ENCODE assay signal across 23 cellular contexts in the genomic region with DNA sequence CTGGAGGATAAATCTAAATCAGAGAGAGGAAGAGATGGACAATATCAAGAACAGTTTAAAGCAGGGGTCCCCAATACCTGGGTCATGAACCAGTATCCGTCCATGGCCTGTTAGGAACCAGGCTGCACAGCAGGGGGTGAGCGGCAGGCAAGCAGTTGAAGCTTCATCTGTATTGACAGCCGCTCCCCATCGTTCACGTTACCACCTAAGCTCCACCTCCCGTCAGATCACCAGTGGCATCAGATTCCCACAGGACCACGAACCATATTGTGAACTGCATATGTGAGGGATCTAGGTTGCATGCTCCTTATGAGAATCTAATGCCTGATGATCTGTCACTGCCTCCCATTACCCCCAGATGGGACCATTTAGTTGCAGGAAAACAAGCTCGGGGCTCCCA.
DNase-seq lines count a peak whose midpoint lies in the region; ATAC-seq and TF ChIP-seq lines count a peak whose summit lies in the region.
"Had no signal": no experiment of that assay in that cellular context is flagged by ENCODE, and none has a peak within 500 bp of the region (broad histone marks: within the 10 kb centered on the region; RNA-seq: fewer than 3 reads in every experiment).

No MANE protein-coding gene starts in this region.

- 93 to 95% methylated on average over 3 to 7 of the region's 8 CpGs for WGBS in endodermal cell (ENCODE audit: insufficient coverage in 1 of 2, insufficient read length in 1 of 2), 2 experiments
- whole genome bisulfite sequencing in psoas muscle, 3 donors = 95 to 96% (median 96%) methylated on average over 8 of the region's 8 CpGs

- peaks cover 58% of the 10 kb centered on the region for H3K4me1 Mint-ChIP-seq in activated T-cell treated with anti-CD3 and anti-CD28 coated beads, Interleukin-2, amount 50 U/mL, for 72 hours (ENCODE audit: low read depth)
- peaks cover 24% of the 10 kb centered on the region for H3K4me1 Mint-ChIP-seq in activated T-helper 17 cell treated with anti-CD3 and anti-CD28 coated beads, Interleukin-2, amount 50 U/mL, for 72 hours
- no peaks in the 10 kb centered on the region for H3K4me1 Mint-ChIP-seq in endodermal cell
- peaks cover 30% of the 10 kb centered on the region for H3K4me1 Mint-ChIP-seq in stimulated activated memory B cell treated with anti-CD40 and anti-IgM and Interleukin-4, amounts not matched to agents 10 μg/mL and 1 μg/mL and 100 μg/mL, for 72 hours
- H3K4me1 Mint-ChIP-seq: CD14-positive monocyte had no signal

- H3K9ac ChIP-seq in endodermal cell (ENCODE audit: extremely low read depth, low read length, poor library complexity, severe bottlenecking) = no peak overlapping the region
- H3K9ac ChIP-seq: BLaER1 treated with 17β-estradiol and CSF1 and Interleukin-3, amounts not matched to agents 10 nM and 100 nM had no signal

- H3K27me3 Mint-ChIP-seq in activated T-cell treated with anti-CD3 and anti-CD28 coated beads, Interleukin-2, amount 50 U/mL, for 72 hours (ENCODE audit: low read depth) = no peaks in the 10 kb centered on the region
- H3K27me3 Mint-ChIP-seq in activated T-helper 17 cell treated with anti-CD3 and anti-CD28 coated beads, Interleukin-2, amount 50 U/mL, for 72 hours = no peaks in the 10 kb centered on the region
- H3K27me3 Mint-ChIP-seq in endodermal cell (ENCODE audit: insufficient read depth) = no peaks in the 10 kb centered on the region
- no peaks in the 10 kb centered on the region for H3K27me3 Mint-ChIP-seq in stimulated activated memory B cell treated with anti-CD40 and anti-IgM and Interleukin-4, amounts not matched to agents 10 μg/mL and 1 μg/mL and 100 μg/mL, for 72 hours
- H3K27me3 Mint-ChIP-seq: CD4-positive, alpha-beta T cell; CD8-positive, alpha-beta memory T cell had no signal

- no peak overlapping the region for H3K4me3 ChIP-seq in endodermal cell (ENCODE audit: low read length)
- no peak overlapping the region for H3K4me3 ChIP-seq in psoas muscle
- H3K4me3 ChIP-seq: A549; BLaER1 treated with 17β-estradiol and CSF1 and Interleukin-3, amounts not matched to agents 10 nM and 100 nM; GM12878; GM23338; HAP-1 had no signal

- H3K4me1 ChIP-seq in endodermal cell (ENCODE audit: control insufficient read depth, insufficient read depth, low read length) (no peaks in the 10 kb centered on the region), psoas muscle (no peaks in the 10 kb centered on the region)
- H3K4me1 ChIP-seq: A549; BLaER1 treated with 17β-estradiol and CSF1 and Interleukin-3, amounts not matched to agents 10 nM and 100 nM had no signal

- H3K9me3 Mint-ChIP-seq in activated T-cell treated with anti-CD3 and anti-CD28 coated beads, Interleukin-2, amount 50 U/mL, for 72 hours = peaks cover 0 to 1% of the 10 kb centered on the region in 2 donors
- H3K9me3 Mint-ChIP-seq in activated T-helper 17 cell treated with anti-CD3 and anti-CD28 coated beads, Interleukin-2, amount 50 U/mL, for 72 hours = no peaks in the 10 kb centered on the region
- peaks cover 20% of the 10 kb centered on the region for H3K9me3 Mint-ChIP-seq in endodermal cell
- no peaks in the 10 kb centered on the region for H3K9me3 Mint-ChIP-seq in stimulated activated memory B cell treated with anti-CD40 and anti-IgM and Interleukin-4, amounts not matched to agents 10 μg/mL and 1 μg/mL and 100 μg/mL, for 72 hours
- H3K9me3 Mint-ChIP-seq: CD4-positive, alpha-beta T cell; CD8-positive, alpha-beta memory T cell had no signal

- peaks cover 0 to 2% of the 10 kb centered on the region in 2 donors for H3K36me3 Mint-ChIP-seq in activated T-cell treated with anti-CD3 and anti-CD28 coated beads, Interleukin-2, amount 50 U/mL, for 72 hours (ENCODE audit: insufficient read depth in 2 of 2)
- no peaks in the 10 kb centered on the region for H3K36me3 Mint-ChIP-seq in activated T-helper 17 cell treated with anti-CD3 and anti-CD28 coated beads, Interleukin-2, amount 50 U/mL, for 72 hours (ENCODE audit: low read depth)
- H3K36me3 Mint-ChIP-seq in endodermal cell (ENCODE audit: low read depth) = peaks cover 4% of the 10 kb centered on the region
- H3K36me3 Mint-ChIP-seq in stimulated activated memory B cell treated with anti-CD40 and anti-IgM and Interleukin-4, amounts not matched to agents 10 μg/mL and 1 μg/mL and 100 μg/mL, for 72 hours = peaks cover 43% of the 10 kb centered on the region

- peaks cover 7% of the 10 kb centered on the region for H3K9me3 ChIP-seq in endodermal cell (ENCODE audit: control insufficient read depth, low read length)
- no peaks in the 10 kb centered on the region for H3K9me3 ChIP-seq in psoas muscle
- H3K9me3 ChIP-seq: A549, BE2C, HAP-1 had no signal

- no peak for DNase-seq in activated T-cell treated with anti-CD3 and anti-CD28 coated beads, Interleukin-2, amount 50 U/mL, for 72 hours
- no peak for DNase-seq in activated T-cell treated with anti-CD3 and anti-CD28 coated beads, Interleukin-2, amount 50 U/mL, for 48 hours
- DNase-seq in endodermal cell (peak; percentile 34), psoas muscle (no peak)
- DNase-seq in stimulated activated CD4-positive, alpha-beta T cell treated with anti-CD3 and anti-CD28 coated beads, Interleukin-4, amount 100 ng/mL, for 24 hours = no peak
- DNase-seq: 8988T; ACHN; AML-193; BE2C; CD4-positive, alpha-beta T cell; CD8-positive, alpha-beta memory T cell; DMS 273 treated with DMSO at 0.1 percent for 48 hours; DMS79; EL; GDM1 had no signal

- TF ChIP-seq CTCF in endodermal cell (conservative IDR thresholded peaks at IDR 0.05) (no peak), psoas muscle (IDR thresholded peaks at IDR 0.05) (no peak)

- H3K36me3 ChIP-seq in endodermal cell (ENCODE audit: control insufficient read depth, insufficient read depth, low read length) = no peaks in the 10 kb centered on the region
- no peaks in the 10 kb centered on the region for H3K36me3 ChIP-seq in psoas muscle (ENCODE audit: insufficient read depth in 1 of 2, low read depth in 1 of 2)
- H3K36me3 ChIP-seq: BE2C, HAP-1 had no signal

- H3K27ac ChIP-seq in endodermal cell (ENCODE audit: low read depth, low read length) (no peak overlapping the region), psoas muscle (no peak overlapping the region)
- H3K27ac ChIP-seq: A549; BLaER1 treated with 17β-estradiol and CSF1 and Interleukin-3, amounts not matched to agents 10 nM and 100 nM had no signal

- no peak for ATAC-seq in activated T-cell treated with anti-CD3 and anti-CD28 coated beads, Interleukin-2, amount 50 U/mL, for 72 hours (replicated peaks in 1 of 2)
- no peak for ATAC-seq in activated T-helper 17 cell treated with anti-CD3 and anti-CD28 coated beads, Interleukin-2, amount 50 U/mL, for 72 hours (replicated peaks)
- no peak for ATAC-seq in psoas muscle
- no peak for ATAC-seq in stimulated activated memory B cell treated with anti-CD40 and anti-IgM and Interleukin-4, amounts not matched to agents 10 μg/mL and 1 μg/mL and 100 μg/mL, for 72 hours
- ATAC-seq: A549, GM12878, GM23338 had no signal

- H3K27me3 ChIP-seq in endodermal cell (ENCODE audit: control insufficient read depth, insufficient read depth, low read length, poor library complexity, severe bottlenecking) (no peaks in the 10 kb centered on the region), psoas muscle (ENCODE audit: insufficient read depth in 3 of 3, low read length in 2 of 3) (no peaks in the 10 kb centered on the region)
- H3K27me3 ChIP-seq: BE2C; BLaER1 treated with 17β-estradiol and CSF1 and Interleukin-3, amounts not matched to agents 10 nM and 100 nM had no signal

- peak overlapping the region; percentile 52 for H3K27ac Mint-ChIP-seq in activated T-cell treated with anti-CD3 and anti-CD28 coated beads, Interleukin-2, amount 50 U/mL, for 72 hours
- peak overlapping the region; percentile 74 for H3K27ac Mint-ChIP-seq in activated T-helper 17 cell treated with anti-CD3 and anti-CD28 coated beads, Interleukin-2, amount 50 U/mL, for 72 hours
- H3K27ac Mint-ChIP-seq in endodermal cell = no peak overlapping the region
- no peak overlapping the region for H3K27ac Mint-ChIP-seq in stimulated activated memory B cell treated with anti-CD40 and anti-IgM and Interleukin-4, amounts not matched to agents 10 μg/mL and 1 μg/mL and 100 μg/mL, for 72 hours
- H3K27ac Mint-ChIP-seq: CD14-positive monocyte; CD4-positive, alpha-beta T cell; GM23338 had no signal

- intact Hi-C loops in psoas muscle (cut with DNase I) = no loop called here

- no peak overlapping the region for H3K4me3 Mint-ChIP-seq in activated T-cell treated with anti-CD3 and anti-CD28 coated beads, Interleukin-2, amount 50 U/mL, for 72 hours
- H3K4me3 Mint-ChIP-seq in activated T-helper 17 cell treated with anti-CD3 and anti-CD28 coated beads, Interleukin-2, amount 50 U/mL, for 72 hours = no peak overlapping the region
- no peak overlapping the region for H3K4me3 Mint-ChIP-seq in endodermal cell
- no peak overlapping the region for H3K4me3 Mint-ChIP-seq in stimulated activated memory B cell treated with anti-CD40 and anti-IgM and Interleukin-4, amounts not matched to agents 10 μg/mL and 1 μg/mL and 100 μg/mL, for 72 hours
- H3K4me3 Mint-ChIP-seq: CD14-positive monocyte; CD4-positive, alpha-beta T cell; CD8-positive, alpha-beta memory T cell; GM23338 had no signal

Comparison
In these comparisons a context has a peak if more than half of its experiments do, and no peak if none do; other contexts are left out.
1. H3K27ac Mint-ChIP-seq: peak in activated T-cell treated with anti-CD3 and anti-CD28 coated beads, Interleukin-2, amount 50 U/mL, for 72 hours (single experiment) and activated T-helper 17 cell treated with anti-CD3 and anti-CD28 coated beads, Interleukin-2, amount 50 U/mL, for 72 hours (single experiment); none in endodermal cell (single experiment) and stimulated activated memory B cell treated with anti-CD40 and anti-IgM and Interleukin-4, amounts not matched to agents 10 μg/mL and 1 μg/mL and 100 μg/mL, for 72 hours (single experiment).